Comparison of ENCODE assay signal across 1 cellular context in genomic region chr17:1641065-1641403, GRCh38.
TF ChIP-seq lines count a peak whose summit lies in the region.

No MANE protein-coding gene starts in this region.

TF ChIP-seq in GM23338, 12 proteins besides CTCF, POLR2A, EP300 and RAD21:
- TF ChIP-seq, protein P1, sequence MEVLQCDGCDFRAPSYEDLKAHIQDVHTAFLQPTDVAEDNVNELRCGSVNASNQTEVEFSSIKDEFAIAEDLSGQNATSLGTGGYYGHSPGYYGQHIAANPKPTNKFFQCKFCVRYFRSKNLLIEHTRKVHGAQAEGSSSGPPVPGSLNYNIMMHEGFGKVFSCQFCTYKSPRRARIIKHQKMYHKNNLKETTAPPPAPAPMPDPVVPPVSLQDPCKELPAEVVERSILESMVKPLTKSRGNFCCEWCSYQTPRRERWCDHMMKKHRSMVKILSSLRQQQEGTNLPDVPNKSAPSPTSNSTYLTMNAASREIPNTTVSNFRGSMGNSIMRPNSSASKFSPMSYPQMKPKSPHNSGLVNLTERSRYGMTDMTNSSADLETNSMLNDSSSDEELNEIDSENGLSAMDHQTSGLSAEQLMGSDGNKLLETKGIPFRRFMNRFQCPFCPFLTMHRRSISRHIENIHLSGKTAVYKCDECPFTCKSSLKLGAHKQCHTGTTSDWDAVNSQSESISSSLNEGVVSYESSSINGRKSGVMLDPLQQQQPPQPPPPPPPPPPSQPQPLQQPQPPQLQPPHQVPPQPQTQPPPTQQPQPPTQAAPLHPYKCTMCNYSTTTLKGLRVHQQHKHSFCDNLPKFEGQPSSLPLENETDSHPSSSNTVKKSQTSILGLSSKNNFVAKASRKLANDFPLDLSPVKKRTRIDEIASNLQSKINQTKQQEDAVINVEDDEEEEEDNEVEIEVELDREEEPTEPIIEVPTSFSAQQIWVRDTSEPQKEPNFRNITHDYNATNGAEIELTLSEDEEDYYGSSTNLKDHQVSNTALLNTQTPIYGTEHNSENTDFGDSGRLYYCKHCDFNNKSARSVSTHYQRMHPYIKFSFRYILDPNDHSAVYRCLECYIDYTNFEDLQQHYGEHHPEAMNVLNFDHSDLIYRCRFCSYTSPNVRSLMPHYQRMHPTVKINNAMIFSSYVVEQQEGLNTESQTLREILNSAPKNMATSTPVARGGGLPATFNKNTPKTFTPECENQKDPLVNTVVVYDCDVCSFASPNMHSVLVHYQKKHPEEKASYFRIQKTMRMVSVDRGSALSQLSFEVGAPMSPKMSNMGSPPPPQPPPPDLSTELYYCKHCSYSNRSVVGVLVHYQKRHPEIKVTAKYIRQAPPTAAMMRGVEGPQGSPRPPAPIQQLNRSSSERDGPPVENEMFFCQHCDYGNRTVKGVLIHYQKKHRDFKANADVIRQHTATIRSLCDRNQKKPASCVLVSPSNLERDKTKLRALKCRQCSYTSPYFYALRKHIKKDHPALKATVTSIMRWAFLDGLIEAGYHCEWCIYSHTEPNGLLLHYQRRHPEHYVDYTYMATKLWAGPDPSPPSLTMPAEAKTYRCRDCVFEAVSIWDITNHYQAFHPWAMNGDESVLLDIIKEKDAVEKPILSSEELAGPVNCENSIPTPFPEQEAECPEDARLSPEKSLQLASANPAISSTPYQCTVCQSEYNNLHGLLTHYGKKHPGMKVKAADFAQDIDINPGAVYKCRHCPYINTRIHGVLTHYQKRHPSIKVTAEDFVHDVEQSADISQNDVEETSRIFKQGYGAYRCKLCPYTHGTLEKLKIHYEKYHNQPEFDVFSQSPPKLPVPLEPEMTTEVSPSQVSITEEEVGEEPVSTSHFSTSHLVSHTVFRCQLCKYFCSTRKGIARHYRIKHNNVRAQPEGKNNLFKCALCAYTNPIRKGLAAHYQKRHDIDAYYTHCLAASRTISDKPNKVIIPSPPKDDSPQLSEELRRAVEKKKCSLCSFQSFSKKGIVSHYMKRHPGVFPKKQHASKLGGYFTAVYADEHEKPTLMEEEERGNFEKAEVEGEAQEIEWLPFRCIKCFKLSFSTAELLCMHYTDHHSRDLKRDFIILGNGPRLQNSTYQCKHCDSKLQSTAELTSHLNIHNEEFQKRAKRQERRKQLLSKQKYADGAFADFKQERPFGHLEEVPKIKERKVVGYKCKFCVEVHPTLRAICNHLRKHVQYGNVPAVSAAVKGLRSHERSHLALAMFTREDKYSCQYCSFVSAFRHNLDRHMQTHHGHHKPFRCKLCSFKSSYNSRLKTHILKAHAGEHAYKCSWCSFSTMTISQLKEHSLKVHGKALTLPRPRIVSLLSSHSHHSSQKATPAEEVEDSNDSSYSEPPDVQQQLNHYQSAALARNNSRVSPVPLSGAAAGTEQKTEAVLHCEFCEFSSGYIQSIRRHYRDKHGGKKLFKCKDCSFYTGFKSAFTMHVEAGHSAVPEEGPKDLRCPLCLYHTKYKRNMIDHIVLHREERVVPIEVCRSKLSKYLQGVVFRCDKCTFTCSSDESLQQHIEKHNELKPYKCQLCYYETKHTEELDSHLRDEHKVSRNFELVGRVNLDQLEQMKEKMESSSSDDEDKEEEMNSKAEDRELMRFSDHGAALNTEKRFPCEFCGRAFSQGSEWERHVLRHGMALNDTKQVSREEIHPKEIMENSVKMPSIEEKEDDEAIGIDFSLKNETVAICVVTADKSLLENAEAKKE (CRISPR knock-in tag; IDR thresholded peaks at IDR 0.05): no peak
- TF ChIP-seq POLR2AphosphoS5 (IDR thresholded peaks at IDR 0.05; ENCODE audit: low read depth): no peak
- TF ChIP-seq EZH2phosphoT487 (IDR thresholded peaks at IDR 0.05; ENCODE audit: unreplicated experiment): no peak
- no peak for TF ChIP-seq ZNF114 (CRISPR knock-in tag; IDR thresholded peaks at IDR 0.05)
- no peak for TF ChIP-seq ETS1 (IDR thresholded peaks at IDR 0.05)
- TF ChIP-seq NANOG (IDR thresholded peaks at IDR 0.05; ENCODE audit: borderline replicate concordance): no peak
- no peak for TF ChIP-seq EZH2 (IDR thresholded peaks at IDR 0.05; ENCODE audit: low read depth, unreplicated experiment)
- no peak for TF ChIP-seq CREB1 (CRISPR knock-in tag; IDR thresholded peaks at IDR 0.05; ENCODE audit: low read depth)
- no peak for TF ChIP-seq STAT1 (IDR thresholded peaks at IDR 0.05; ENCODE audit: unreplicated experiment)
- TF ChIP-seq ZNF331 (CRISPR knock-in tag; IDR thresholded peaks at IDR 0.05; ENCODE audit: low read depth): no peak
- TF ChIP-seq, protein P2, sequence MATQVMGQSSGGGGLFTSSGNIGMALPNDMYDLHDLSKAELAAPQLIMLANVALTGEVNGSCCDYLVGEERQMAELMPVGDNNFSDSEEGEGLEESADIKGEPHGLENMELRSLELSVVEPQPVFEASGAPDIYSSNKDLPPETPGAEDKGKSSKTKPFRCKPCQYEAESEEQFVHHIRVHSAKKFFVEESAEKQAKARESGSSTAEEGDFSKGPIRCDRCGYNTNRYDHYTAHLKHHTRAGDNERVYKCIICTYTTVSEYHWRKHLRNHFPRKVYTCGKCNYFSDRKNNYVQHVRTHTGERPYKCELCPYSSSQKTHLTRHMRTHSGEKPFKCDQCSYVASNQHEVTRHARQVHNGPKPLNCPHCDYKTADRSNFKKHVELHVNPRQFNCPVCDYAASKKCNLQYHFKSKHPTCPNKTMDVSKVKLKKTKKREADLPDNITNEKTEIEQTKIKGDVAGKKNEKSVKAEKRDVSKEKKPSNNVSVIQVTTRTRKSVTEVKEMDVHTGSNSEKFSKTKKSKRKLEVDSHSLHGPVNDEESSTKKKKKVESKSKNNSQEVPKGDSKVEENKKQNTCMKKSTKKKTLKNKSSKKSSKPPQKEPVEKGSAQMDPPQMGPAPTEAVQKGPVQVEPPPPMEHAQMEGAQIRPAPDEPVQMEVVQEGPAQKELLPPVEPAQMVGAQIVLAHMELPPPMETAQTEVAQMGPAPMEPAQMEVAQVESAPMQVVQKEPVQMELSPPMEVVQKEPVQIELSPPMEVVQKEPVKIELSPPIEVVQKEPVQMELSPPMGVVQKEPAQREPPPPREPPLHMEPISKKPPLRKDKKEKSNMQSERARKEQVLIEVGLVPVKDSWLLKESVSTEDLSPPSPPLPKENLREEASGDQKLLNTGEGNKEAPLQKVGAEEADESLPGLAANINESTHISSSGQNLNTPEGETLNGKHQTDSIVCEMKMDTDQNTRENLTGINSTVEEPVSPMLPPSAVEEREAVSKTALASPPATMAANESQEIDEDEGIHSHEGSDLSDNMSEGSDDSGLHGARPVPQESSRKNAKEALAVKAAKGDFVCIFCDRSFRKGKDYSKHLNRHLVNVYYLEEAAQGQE (IDR thresholded peaks at IDR 0.05; ENCODE audit: unreplicated experiment): no peak
- no peak for TF ChIP-seq JUNB (IDR thresholded peaks at IDR 0.05; ENCODE audit: unreplicated experiment)
